ENCODE assay signal across 13 cellular contexts in genomic region chr5:1660511-1660910, GRCh38.
"Had no signal": no experiment of that assay in that cellular context is flagged by ENCODE, and none has a peak within 500 bp of the region (broad histone marks: within the 10 kb centered on the region; RNA-seq: fewer than 3 reads in every experiment).

No MANE protein-coding gene starts in this region.

- H3K4me1 ChIP-seq: ascending aorta, colonic mucosa, thyroid gland had no signal

- H3K36me3 Mint-ChIP-seq: activated CD4-positive, alpha-beta memory T cell treated with anti-CD3 and anti-CD28 coated beads for 36 hours; natural killer cell had no signal

- H3K9me3 Mint-ChIP-seq: activated CD4-positive, alpha-beta memory T cell treated with anti-CD3 and anti-CD28 coated beads for 36 hours; central memory CD8-positive, alpha-beta T cell; natural killer cell; T-helper 2 cell treated with Interferon-gamma antibody and Interleukin-4, amounts not matched to agents 5 μg/mL and 100 μg/mL, for 36 hours had no signal

- H3K27ac ChIP-seq: ascending aorta, colonic mucosa, thyroid gland had no signal

- H3K4me3 Mint-ChIP-seq: activated CD4-positive, alpha-beta memory T cell treated with anti-CD3 and anti-CD28 coated beads for 36 hours; central memory CD8-positive, alpha-beta T cell; natural killer cell; T-helper 2 cell treated with Interferon-gamma antibody and Interleukin-4, amounts not matched to agents 5 μg/mL and 100 μg/mL, for 36 hours had no signal

- DNase-seq: activated naive CD4-positive, alpha-beta T cell treated with anti-CD3 and anti-CD28 coated beads, Interleukin-2, amount 50 U/mL, for 16 hours; activated T-cell treated with anti-CD3 and anti-CD28 coated beads for 4 hours; colonic mucosa; erythroblast; kidney glomerular epithelial cell; left ventricle myocardium superior; natural killer cell; stimulated activated naive CD4-positive, alpha-beta T cell; thyroid gland had no signal

- H3K9me3 ChIP-seq: ascending aorta, colonic mucosa, thyroid gland had no signal

- H3K27me3 ChIP-seq: ascending aorta had no signal

- H3K27ac Mint-ChIP-seq: activated CD4-positive, alpha-beta memory T cell treated with anti-CD3 and anti-CD28 coated beads for 36 hours; natural killer cell; T-helper 2 cell treated with Interferon-gamma antibody and Interleukin-4, amounts not matched to agents 5 μg/mL and 100 μg/mL, for 36 hours had no signal

- H3K36me3 ChIP-seq: ascending aorta, colonic mucosa, thyroid gland had no signal

- H3K4me1 Mint-ChIP-seq: central memory CD8-positive, alpha-beta T cell had no signal

- H3K4me3 ChIP-seq: ascending aorta, colonic mucosa, thyroid gland had no signal

- ATAC-seq: left ventricle myocardium superior, natural killer cell had no signal
